1 cellular context compared by ENCODE assay signal in the genomic region with DNA sequence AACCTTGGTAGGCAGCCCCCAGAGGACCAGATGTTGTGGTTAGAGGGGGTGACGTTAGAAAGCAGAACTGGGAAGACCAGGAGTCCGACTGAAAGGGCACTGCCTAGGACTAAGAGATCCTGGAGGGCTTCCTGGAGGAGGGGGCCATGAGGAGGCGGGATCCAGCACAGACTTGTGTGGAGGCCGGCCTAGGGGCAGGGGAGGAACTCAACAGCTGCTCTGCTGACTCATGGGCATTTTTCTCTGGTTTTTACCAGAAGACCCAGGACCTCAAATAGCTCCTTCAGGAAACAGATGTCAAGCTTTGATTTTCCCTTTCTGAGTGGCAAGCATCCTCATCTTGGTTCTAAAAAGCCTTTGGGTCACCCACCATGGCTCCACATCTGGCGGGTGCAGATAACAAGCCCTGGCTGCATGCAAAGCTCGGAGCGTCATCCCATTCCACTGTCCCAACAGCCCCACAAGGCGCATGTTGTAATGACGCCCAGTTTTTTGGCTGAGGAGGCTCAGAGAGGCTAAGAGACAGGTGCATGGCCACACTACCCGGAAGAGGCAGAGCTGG.
TF ChIP-seq lines count a peak whose summit lies in the region.

No MANE protein-coding gene starts in this region.

TF ChIP-seq in K562, 482 proteins besides CTCF, POLR2A, EP300 and RAD21 (continued from another document and continues in another):
- no peak for TF ChIP-seq MITF (IDR thresholded peaks at IDR 0.05)
- no peak for TF ChIP-seq SREBF1 (IDR thresholded peaks at IDR 0.05; ENCODE audit: borderline replicate concordance, low read depth, low read length)
- TF ChIP-seq, protein P1, sequence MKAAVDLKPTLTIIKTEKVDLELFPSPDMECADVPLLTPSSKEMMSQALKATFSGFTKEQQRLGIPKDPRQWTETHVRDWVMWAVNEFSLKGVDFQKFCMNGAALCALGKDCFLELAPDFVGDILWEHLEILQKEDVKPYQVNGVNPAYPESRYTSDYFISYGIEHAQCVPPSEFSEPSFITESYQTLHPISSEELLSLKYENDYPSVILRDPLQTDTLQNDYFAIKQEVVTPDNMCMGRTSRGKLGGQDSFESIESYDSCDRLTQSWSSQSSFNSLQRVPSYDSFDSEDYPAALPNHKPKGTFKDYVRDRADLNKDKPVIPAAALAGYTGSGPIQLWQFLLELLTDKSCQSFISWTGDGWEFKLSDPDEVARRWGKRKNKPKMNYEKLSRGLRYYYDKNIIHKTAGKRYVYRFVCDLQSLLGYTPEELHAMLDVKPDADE (conservative IDR thresholded peaks at IDR 0.05; ENCODE audit: control insufficient read depth, low read depth, low read length), result peak; percentile 69; the same call in 1 of the 2 replicates
- no peak for TF ChIP-seq EWSR1 (IDR thresholded peaks at IDR 0.05; ENCODE audit: borderline replicate concordance, low read depth, partially characterized antibody)
- no peak for TF ChIP-seq ZKSCAN8 (CRISPR knock-in tag; IDR thresholded peaks at IDR 0.05)
- TF ChIP-seq, protein P2, sequence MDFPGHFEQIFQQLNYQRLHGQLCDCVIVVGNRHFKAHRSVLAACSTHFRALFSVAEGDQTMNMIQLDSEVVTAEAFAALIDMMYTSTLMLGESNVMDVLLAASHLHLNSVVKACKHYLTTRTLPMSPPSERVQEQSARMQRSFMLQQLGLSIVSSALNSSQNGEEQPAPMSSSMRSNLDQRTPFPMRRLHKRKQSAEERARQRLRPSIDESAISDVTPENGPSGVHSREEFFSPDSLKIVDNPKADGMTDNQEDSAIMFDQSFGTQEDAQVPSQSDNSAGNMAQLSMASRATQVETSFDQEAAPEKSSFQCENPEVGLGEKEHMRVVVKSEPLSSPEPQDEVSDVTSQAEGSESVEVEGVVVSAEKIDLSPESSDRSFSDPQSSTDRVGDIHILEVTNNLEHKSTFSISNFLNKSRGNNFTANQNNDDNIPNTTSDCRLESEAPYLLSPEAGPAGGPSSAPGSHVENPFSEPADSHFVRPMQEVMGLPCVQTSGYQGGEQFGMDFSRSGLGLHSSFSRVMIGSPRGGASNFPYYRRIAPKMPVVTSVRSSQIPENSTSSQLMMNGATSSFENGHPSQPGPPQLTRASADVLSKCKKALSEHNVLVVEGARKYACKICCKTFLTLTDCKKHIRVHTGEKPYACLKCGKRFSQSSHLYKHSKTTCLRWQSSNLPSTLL (IDR thresholded peaks at IDR 0.05), result no peak
- TF ChIP-seq CHD1 (IDR thresholded peaks at IDR 0.05; ENCODE audit: low read length), result no peak
- TF ChIP-seq CTBP1 (IDR thresholded peaks at IDR 0.05; ENCODE audit: borderline replicate concordance), result peak; percentile 91
- no peak for TF ChIP-seq SRSF3 (IDR thresholded peaks at IDR 0.05; ENCODE audit: insufficient read depth, low read length)
- TF ChIP-seq MAFF (IDR thresholded peaks at IDR 0.05; ENCODE audit: low read length), result peak; percentile 44; the same call in 1 of the 2 replicates
- no peak for TF ChIP-seq HLTF (IDR thresholded peaks at IDR 0.05)
- TF ChIP-seq ZNF274 (IDR thresholded peaks at IDR 0.05; ENCODE audit: borderline replicate concordance, low read depth, low read length), result no peak
- TF ChIP-seq POLR2AphosphoS2 (IDR thresholded peaks at IDR 0.05; ENCODE audit: low read length), result no peak
- TF ChIP-seq CBX3 (IDR thresholded peaks at IDR 0.05; ENCODE audit: borderline replicate concordance in 1 of 2, low read length in 2 of 2), result no peak
- no peak for TF ChIP-seq KHSRP (IDR thresholded peaks at IDR 0.05)
- no peak for TF ChIP-seq ZNF324 (CRISPR knock-in tag; IDR thresholded peaks at IDR 0.05)
- TF ChIP-seq GTF3C2 (IDR thresholded peaks at IDR 0.05; ENCODE audit: borderline replicate concordance, extremely low read depth, insufficient read length), result peak; percentile 57
- TF ChIP-seq PHTF2 (CRISPR knock-in tag; IDR thresholded peaks at IDR 0.05), result no peak
- TF ChIP-seq SREBF2 (CRISPR knock-in tag; IDR thresholded peaks at IDR 0.05), result no peak
- no peak for TF ChIP-seq ZHX1 (conservative IDR thresholded peaks at IDR 0.05; ENCODE audit: low read length)
- no peak for TF ChIP-seq PHF8 (IDR thresholded peaks at IDR 0.05; ENCODE audit: borderline replicate concordance, low read length)
- no peak for TF ChIP-seq ZNF79 (CRISPR knock-in tag; IDR thresholded peaks at IDR 0.05; ENCODE audit: low read depth)
- TF ChIP-seq ARHGAP35 (IDR thresholded peaks at IDR 0.05; ENCODE audit: partially characterized antibody), result no peak
- TF ChIP-seq ZNF764 (CRISPR knock-in tag; IDR thresholded peaks at IDR 0.05; ENCODE audit: low read depth), result no peak
- TF ChIP-seq ZNF444 (CRISPR knock-in tag; IDR thresholded peaks at IDR 0.05), result no peak
- TF ChIP-seq NR1H2 (CRISPR knock-in tag; IDR thresholded peaks at IDR 0.05), result no peak
- no peak for TF ChIP-seq ZNF3 (CRISPR knock-in tag; IDR thresholded peaks at IDR 0.05)
- no peak for TF ChIP-seq ZBTB34 (CRISPR knock-in tag; IDR thresholded peaks at IDR 0.05)
- TF ChIP-seq SRSF1 (IDR thresholded peaks at IDR 0.05; ENCODE audit: low read depth, low read length), result no peak
- TF ChIP-seq CBFA2T3 (IDR thresholded peaks at IDR 0.05), result peak; percentile 96
- no peak for TF ChIP-seq KDM2B (CRISPR knock-in tag; IDR thresholded peaks at IDR 0.05)
- TF ChIP-seq, protein P3, sequence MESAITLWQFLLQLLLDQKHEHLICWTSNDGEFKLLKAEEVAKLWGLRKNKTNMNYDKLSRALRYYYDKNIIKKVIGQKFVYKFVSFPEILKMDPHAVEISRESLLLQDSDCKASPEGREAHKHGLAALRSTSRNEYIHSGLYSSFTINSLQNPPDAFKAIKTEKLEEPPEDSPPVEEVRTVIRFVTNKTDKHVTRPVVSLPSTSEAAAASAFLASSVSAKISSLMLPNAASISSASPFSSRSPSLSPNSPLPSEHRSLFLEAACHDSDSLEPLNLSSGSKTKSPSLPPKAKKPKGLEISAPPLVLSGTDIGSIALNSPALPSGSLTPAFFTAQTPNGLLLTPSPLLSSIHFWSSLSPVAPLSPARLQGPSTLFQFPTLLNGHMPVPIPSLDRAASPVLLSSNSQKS (CRISPR knock-in tag; IDR thresholded peaks at IDR 0.05), result no peak
- peak; percentile 82 for TF ChIP-seq SMAD4 (CRISPR knock-in tag; conservative IDR thresholded peaks at IDR 0.05)
- TF ChIP-seq NFIC (IDR thresholded peaks at IDR 0.05), result peak; percentile 75
- no peak for TF ChIP-seq ZFP1 (CRISPR knock-in tag; IDR thresholded peaks at IDR 0.05)
- TF ChIP-seq ZNF134 (CRISPR knock-in tag; conservative IDR thresholded peaks at IDR 0.05), result no peak
- no peak for TF ChIP-seq SMARCC2 (IDR thresholded peaks at IDR 0.05; ENCODE audit: low read depth)
- TF ChIP-seq NFATC3 (IDR thresholded peaks at IDR 0.05), result no peak
- peak; percentile 48; the same call in 1 of the 2 replicates for TF ChIP-seq SMARCE1 (IDR thresholded peaks at IDR 0.05)
- TF ChIP-seq SNRNP70 (optimal IDR thresholded peaks at IDR 0.05; ENCODE audit: low read depth, low read length), result no peak
- TF ChIP-seq NR0B1 (IDR thresholded peaks at IDR 0.05; ENCODE audit: partially characterized antibody), result no peak
- TF ChIP-seq ZNF217 (CRISPR knock-in tag; IDR thresholded peaks at IDR 0.05), result no peak
- TF ChIP-seq NKRF (IDR thresholded peaks at IDR 0.05; ENCODE audit: borderline replicate concordance), result no peak
- TF ChIP-seq THRB (CRISPR knock-in tag; conservative IDR thresholded peaks at IDR 0.05), result no peak
- TF ChIP-seq ZNF41 (CRISPR knock-in tag; conservative IDR thresholded peaks at IDR 0.05), result no peak
